ENCODE assay signal across 21 cellular contexts in genomic region chr16:20704281-20704680, GRCh38. TPM values are rescaled to one million over a fixed set of nuclear protein-coding genes. Genes with fewer than 3 reads are reported as not detected.
A peak's percentile ranks its signal among the peaks of the same experiment; 100 is the strongest.
DNase-seq lines count a peak whose midpoint lies in the region; ATAC-seq and TF ChIP-seq lines count a peak whose summit lies in the region.
"Had no signal": no experiment of that assay in that cellular context is flagged by ENCODE, and none has a peak within 500 bp of the region (broad histone marks: within the 10 kb centered on the region; RNA-seq: fewer than 3 reads in every experiment).

No MANE protein-coding gene starts in this region.

- intact Hi-C loops in mucosa of descending colon (cut with DNase I, micrococcal nuclease): no loop called here

- TF ChIP-seq CTCF in LNCaP clone FGC (IDR thresholded peaks at IDR 0.05; ENCODE audit: control insufficient read depth, extremely low read depth, insufficient read depth) (no peak), chondrocyte (IDR thresholded peaks at IDR 0.05) (no peak), mucosa of descending colon (IDR thresholded peaks at IDR 0.05) (no peak), thoracic aorta (IDR thresholded peaks at IDR 0.05) (no peak)

- peak overlapping the region; percentile 40 to 69 for H3K27ac ChIP-seq in thoracic aorta
- H3K27ac ChIP-seq: HL-60, SJSA1 had no signal

- ATAC-seq in mucosa of descending colon (peak; percentile 80), thoracic aorta (ENCODE audit: insufficient number of reproducible peaks, low FRiP score, low read depth) (peak; percentile 43), HG03439 (IDR thresholded peaks at IDR 0.05; ENCODE audit: unreplicated experiment) (no peak), GM21529 (IDR thresholded peaks at IDR 0.05; ENCODE audit: unreplicated experiment) (no peak), HG03378 (IDR thresholded peaks at IDR 0.05; ENCODE audit: unreplicated experiment) (no peak)

- H3K36me3 Mint-ChIP-seq in chondrocyte (ENCODE audit: low read depth): no peaks in the 10 kb centered on the region
- H3K36me3 Mint-ChIP-seq: CD4-positive, CD25-positive, alpha-beta regulatory T cell had no signal

- H3K36me3 ChIP-seq in mucosa of descending colon (ENCODE audit: low read depth) (no peaks in the 10 kb centered on the region), thoracic aorta (no peaks in the 10 kb centered on the region)
- H3K36me3 ChIP-seq: SJSA1 had no signal

- no peak overlapping the region for H3K4me3 Mint-ChIP-seq in chondrocyte (ENCODE audit: unreplicated experiment)
- H3K4me3 Mint-ChIP-seq: CD4-positive, CD25-positive, alpha-beta regulatory T cell; HFFc6 had no signal

- no peaks in the 10 kb centered on the region for H3K4me1 ChIP-seq in mucosa of descending colon (ENCODE audit: low read depth)
- H3K4me1 ChIP-seq in thoracic aorta (ENCODE audit: control insufficient read depth in 1 of 2, low read depth in 2 of 2): peaks cover 0 to 38% of the 10 kb centered on the region in 2 donors
- H3K4me1 ChIP-seq: SJSA1 had no signal

- H3K27me3 ChIP-seq in thoracic aorta (replicated peaks; ENCODE audit: insufficient read depth): no peaks in the 10 kb centered on the region

- H3K4me3 ChIP-seq in LNCaP clone FGC (ENCODE audit: low read depth, low read length) (no peak overlapping the region), mucosa of descending colon (no peak overlapping the region), thoracic aorta (no peak overlapping the region)
- H3K4me3 ChIP-seq: SJSA1 had no signal

- H3K9me3 Mint-ChIP-seq in chondrocyte (ENCODE audit: low read depth): peaks cover 5% of the 10 kb centered on the region
- H3K9me3 Mint-ChIP-seq: HFFc6 had no signal

- H3K9me3 ChIP-seq in mucosa of descending colon (no peaks in the 10 kb centered on the region), thoracic aorta (no peaks in the 10 kb centered on the region)
- H3K9me3 ChIP-seq: SJSA1 had no signal

- DNase-seq in LNCaP clone FGC (ENCODE audit: low read depth): peak; percentile 91
- DNase-seq in chondrocyte (ENCODE audit: low spot score): no peak
- DNase-seq in mucosa of descending colon: no peak
- DNase-seq in thoracic aorta (ENCODE audit: low spot score): no peak
- no peak for DNase-seq in GM19238 (ENCODE audit: insufficient read length, low spot score)
- DNase-seq: AML-193; CD4-positive, CD25-positive, alpha-beta regulatory T cell; HFFc6; KBM-7; MM.1S; NCI-H1105 treated with DMSO at 0.1 percent for 48 hours; NCI-H187 treated with DMSO at 0.1 percent for 48 hours; NCI-H2171 treated with DMSO at 0.1 percent for 48 hours; NCI-H510A treated with DMSO at 0.1 percent for 48 hours had no signal

- H3K4me1 Mint-ChIP-seq in chondrocyte (ENCODE audit: low read depth): peaks cover 5% of the 10 kb centered on the region
- H3K4me1 Mint-ChIP-seq: CD4-positive, CD25-positive, alpha-beta regulatory T cell had no signal

- H3K27me3 Mint-ChIP-seq in chondrocyte (ENCODE audit: low read depth): peaks cover 8% of the 10 kb centered on the region

- peak overlapping the region; percentile 20 for H3K27ac Mint-ChIP-seq in chondrocyte (ENCODE audit: unreplicated experiment)
- H3K27ac Mint-ChIP-seq: CD4-positive, CD25-positive, alpha-beta regulatory T cell; HFFc6 had no signal

RNA-seq across cellular contexts. Expression of gene ACSM1, which starts 6.8 kb away (rescaled TPM):
- total RNA-seq in chondrocyte: not detected in 3 replicates
- 1 to 10 TPM; 1.4 to 3.3 (median 1.5) TPM for total RNA-seq in mucosa of descending colon
- total RNA-seq in thoracic aorta: 1 to 10 TPM in 1 of 2 donors, not detected in 1; 1.7 TPM
- total RNA-seq: CD4-positive, CD25-positive, alpha-beta regulatory T cell; H1; HFFc6; RPMI7951; SJSA1 had no signal

RNA-seq across cellular contexts. Expression of gene THUMPD1, which starts 37.3 kb away (rescaled TPM):
- total RNA-seq in chondrocyte (41.3 to 44.3 TPM (median 43.7 TPM) in 3 replicates), mucosa of descending colon (10 to 100 TPM; 30.8 to 52.8 (median 32.4) TPM), thoracic aorta (10 to 100 TPM; 64.5 to 73.2 TPM)

RNA-seq across cellular contexts. Expression of gene ACSM3, which starts 59.5 kb away (rescaled TPM):
- 0.48 to 2.0 TPM (median 1.9 TPM) in 3 replicates for total RNA-seq in chondrocyte
- 10 to 100 TPM; 27.0 to 45.1 (median 42.2) TPM for total RNA-seq in mucosa of descending colon
- 1 to 10 TPM in 1 of 2 donors, under 1 TPM in 1; 0.41 to 6.1 TPM for total RNA-seq in thoracic aorta

Comparison
In these comparisons a context has a peak if more than half of its experiments do, and no peak if none do; other contexts are left out.
1. ATAC-seq: peak in mucosa of descending colon (single experiment) and thoracic aorta (single experiment); none in HG03439 (single experiment), GM21529 (single experiment) and HG03378 (single experiment).